17 cellular contexts compared by ENCODE assay signal in the genomic region with DNA sequence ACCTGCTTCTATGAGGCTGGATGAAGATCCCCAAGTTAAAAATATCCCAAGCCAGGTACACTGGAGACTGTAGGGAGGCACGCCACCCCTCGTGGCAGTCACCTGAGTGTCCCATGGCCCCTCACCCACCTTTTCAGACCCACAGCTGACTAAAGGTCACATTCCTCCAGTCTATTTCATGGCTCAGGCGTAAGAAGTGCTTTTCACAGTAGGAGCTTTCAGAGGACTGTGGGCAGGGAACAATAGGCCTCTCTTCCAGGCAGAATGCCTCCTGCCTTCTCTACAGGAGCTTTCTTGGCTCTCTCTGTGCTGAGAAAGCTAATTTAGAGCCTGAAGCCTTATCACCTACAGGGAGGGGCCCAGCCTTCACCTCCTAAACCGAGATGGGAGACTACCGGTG.
DNase-seq lines count a peak whose midpoint lies in the region; ATAC-seq and TF ChIP-seq lines count a peak whose summit lies in the region.
"Had no signal": no experiment of that assay in that cellular context is flagged by ENCODE, and none has a peak within 500 bp of the region (broad histone marks: within the 10 kb centered on the region; RNA-seq: fewer than 3 reads in every experiment).

No MANE protein-coding gene starts in this region.

- H3K4me1 ChIP-seq in iPS-18a (ENCODE audit: control insufficient read depth, low read depth, low read length) (peaks cover 17% of the 10 kb centered on the region), esophagus squamous epithelium (peaks cover 0 to 65% (median 20%) of the 10 kb centered on the region in 3 donors)

- intact Hi-C loops in esophagus squamous epithelium (cut with DNase I): no loop called here

- H3K4me3 Mint-ChIP-seq in WTC11: no peak overlapping the region
- H3K4me3 Mint-ChIP-seq: stimulated activated naive B cell treated with anti-CD40 and anti-IgM and Interleukin-4, amounts not matched to agents 10 μg/mL and 1 μg/mL and 100 μg/mL, for 72 hours; T-cell had no signal

- H3K27me3 Mint-ChIP-seq in WTC11 (ENCODE audit: low read depth): no peaks in the 10 kb centered on the region
- H3K27me3 Mint-ChIP-seq: stimulated activated naive B cell treated with anti-CD40 and anti-IgM and Interleukin-4, amounts not matched to agents 10 μg/mL and 1 μg/mL and 100 μg/mL, for 72 hours; T-cell had no signal

- ATAC-seq in WTC11: peak; percentile 69
- ATAC-seq: stimulated activated naive B cell treated with anti-CD40 and anti-IgM and Interleukin-4, amounts not matched to agents 10 μg/mL and 1 μg/mL and 100 μg/mL, for 72 hours; T-cell had no signal

- DNase-seq in H7 (peak; percentile 65), WTC11 (ENCODE audit: low spot score) (no peak), retinal pigment epithelial cell (ENCODE audit: low read depth) (peak; percentile 41), G401 (ENCODE audit: low spot score) (no peak), NCI-H1436 treated with DMSO at 0.1 percent for 48 hours (lab: John Stamatoyannopoulos, UW) (no peak), esophagus squamous epithelium (lab: John Stamatoyannopoulos, UW) (no peak), NCI-H1436 (lab: John Stamatoyannopoulos, UW) (no peak)
- DNase-seq: activated CD4-positive, alpha-beta T cell treated with anti-CD3 and anti-CD28 coated beads, Interleukin-2, amount 50 U/mL, for 1 hour; activated CD8-positive, alpha-beta memory T cell treated with anti-CD3 and anti-CD28 coated beads, Interleukin-2, amount 50 U/mL, for 48 hours; activated naive CD4-positive, alpha-beta T cell; COR-L47; NCI-H510A treated with DMSO at 0.1 percent for 48 hours; stimulated activated naive B cell treated with anti-CD40 and anti-IgM and Interleukin-4, amounts not matched to agents 10 μg/mL and 1 μg/mL and 100 μg/mL, for 72 hours; T-cell had no signal

- H3K36me3 Mint-ChIP-seq in WTC11: peaks cover 13% of the 10 kb centered on the region; the same call in 1 of the 2 replicates

- TF ChIP-seq CTCF in WTC11 (IDR thresholded peaks at IDR 0.05) (no peak), retinal pigment epithelial cell (conservative IDR thresholded peaks at IDR 0.05; ENCODE audit: low read depth, low read length) (no peak), esophagus squamous epithelium (IDR thresholded peaks at IDR 0.05) (no peak)

- no peaks in the 10 kb centered on the region for H3K36me3 ChIP-seq in H7 (replicated peaks; ENCODE audit: control insufficient read depth, insufficient read depth, low read length)
- peaks cover 3% of the 10 kb centered on the region for H3K36me3 ChIP-seq in iPS-18a (ENCODE audit: control insufficient read depth, low read depth, low read length)
- peaks cover 0 to 63% (median 0%) of the 10 kb centered on the region in 3 donors for H3K36me3 ChIP-seq in esophagus squamous epithelium

- CTCF ChIA-PET in WTC11 (lab: Charles Lee): interaction anchor here (0.6 to 4.0 kb wide), 2 partner anchors 8 to 252 kb away, joined by 3 to 18 read pairs; no protein-coding TSS in a partner anchor

- H3K27ac ChIP-seq in iPS-18a (ENCODE audit: low read length) (peak overlapping the region; percentile 17), esophagus squamous epithelium (no peak overlapping the region)
- H3K27ac ChIP-seq: KMS-11, tibial artery had no signal

- in situ Hi-C loops in G401 (cut with HindIII; ENCODE audit: low sequenced_read_pairs): no loop called here

- WGBS in esophagus squamous epithelium, 2 donors: 70 to 80% methylated on average over 1 to 5 of the region's 5 CpGs

- POLR2A ChIA-PET in WTC11 (lab: Charles Lee): no interaction called here

- H3K4me3 ChIP-seq in H7 (ENCODE audit: insufficient read depth, low read depth, low read length) (no peak overlapping the region), iPS-18a (ENCODE audit: low read length) (no peak overlapping the region), retinal pigment epithelial cell (ENCODE audit: low read length) (no peak overlapping the region), esophagus squamous epithelium (no peak overlapping the region)
- H3K4me3 ChIP-seq: tibial artery had no signal

- H3K9me3 ChIP-seq in iPS-18a (ENCODE audit: control insufficient read depth, low read depth, low read length) (no peaks in the 10 kb centered on the region), esophagus squamous epithelium (no peaks in the 10 kb centered on the region)
- H3K9me3 ChIP-seq: tibial artery had no signal

- peaks cover 11% of the 10 kb centered on the region for H3K4me1 Mint-ChIP-seq in WTC11
- H3K4me1 Mint-ChIP-seq: stimulated activated naive B cell treated with anti-CD40 and anti-IgM and Interleukin-4, amounts not matched to agents 10 μg/mL and 1 μg/mL and 100 μg/mL, for 72 hours had no signal

- peak overlapping the region; percentile 14; the same call in 1 of the 2 replicates for H3K27ac Mint-ChIP-seq in WTC11
- H3K27ac Mint-ChIP-seq: stimulated activated naive B cell treated with anti-CD40 and anti-IgM and Interleukin-4, amounts not matched to agents 10 μg/mL and 1 μg/mL and 100 μg/mL, for 72 hours; T-cell had no signal

- H3K27me3 ChIP-seq in H7 (ENCODE audit: control insufficient read depth, insufficient read depth, low read length) (no peaks in the 10 kb centered on the region), iPS-18a (ENCODE audit: control insufficient read depth, insufficient read depth, low read length) (no peaks in the 10 kb centered on the region), esophagus squamous epithelium (no peaks in the 10 kb centered on the region)
- H3K27me3 ChIP-seq: tibial artery had no signal

- H3K9me3 Mint-ChIP-seq in WTC11: no peaks in the 10 kb centered on the region
- H3K9me3 Mint-ChIP-seq: stimulated activated naive B cell treated with anti-CD40 and anti-IgM and Interleukin-4, amounts not matched to agents 10 μg/mL and 1 μg/mL and 100 μg/mL, for 72 hours; T-cell had no signal

- no peak for TF ChIP-seq POLR2A in esophagus squamous epithelium (IDR thresholded peaks at IDR 0.05)

- no peak overlapping the region for H3K9ac ChIP-seq in iPS-18a (ENCODE audit: low read length)
- H3K9ac ChIP-seq: KMS-11 had no signal

TF ChIP-seq in WTC11, 78 proteins besides CTCF, POLR2A, EP300 and RAD21 (continues in another document):
- TF ChIP-seq, protein P1, sequence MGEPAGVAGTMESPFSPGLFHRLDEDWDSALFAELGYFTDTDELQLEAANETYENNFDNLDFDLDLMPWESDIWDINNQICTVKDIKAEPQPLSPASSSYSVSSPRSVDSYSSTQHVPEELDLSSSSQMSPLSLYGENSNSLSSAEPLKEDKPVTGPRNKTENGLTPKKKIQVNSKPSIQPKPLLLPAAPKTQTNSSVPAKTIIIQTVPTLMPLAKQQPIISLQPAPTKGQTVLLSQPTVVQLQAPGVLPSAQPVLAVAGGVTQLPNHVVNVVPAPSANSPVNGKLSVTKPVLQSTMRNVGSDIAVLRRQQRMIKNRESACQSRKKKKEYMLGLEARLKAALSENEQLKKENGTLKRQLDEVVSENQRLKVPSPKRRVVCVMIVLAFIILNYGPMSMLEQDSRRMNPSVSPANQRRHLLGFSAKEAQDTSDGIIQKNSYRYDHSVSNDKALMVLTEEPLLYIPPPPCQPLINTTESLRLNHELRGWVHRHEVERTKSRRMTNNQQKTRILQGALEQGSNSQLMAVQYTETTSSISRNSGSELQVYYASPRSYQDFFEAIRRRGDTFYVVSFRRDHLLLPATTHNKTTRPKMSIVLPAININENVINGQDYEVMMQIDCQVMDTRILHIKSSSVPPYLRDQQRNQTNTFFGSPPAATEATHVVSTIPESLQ (CRISPR knock-in tag; IDR thresholded peaks at IDR 0.05): no peak
- no peak for TF ChIP-seq SP1 (CRISPR knock-in tag; conservative IDR thresholded peaks at IDR 0.05)
- TF ChIP-seq, protein P2, sequence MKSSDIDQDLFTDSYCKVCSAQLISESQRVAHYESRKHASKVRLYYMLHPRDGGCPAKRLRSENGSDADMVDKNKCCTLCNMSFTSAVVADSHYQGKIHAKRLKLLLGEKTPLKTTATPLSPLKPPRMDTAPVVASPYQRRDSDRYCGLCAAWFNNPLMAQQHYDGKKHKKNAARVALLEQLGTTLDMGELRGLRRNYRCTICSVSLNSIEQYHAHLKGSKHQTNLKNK (CRISPR knock-in tag; IDR thresholded peaks at IDR 0.05): no peak
- TF ChIP-seq MYBL2 (CRISPR knock-in tag; IDR thresholded peaks at IDR 0.05): no peak
- no peak for TF ChIP-seq MXD4 (CRISPR knock-in tag; IDR thresholded peaks at IDR 0.05; ENCODE audit: borderline replicate concordance)
- TF ChIP-seq, protein P3, sequence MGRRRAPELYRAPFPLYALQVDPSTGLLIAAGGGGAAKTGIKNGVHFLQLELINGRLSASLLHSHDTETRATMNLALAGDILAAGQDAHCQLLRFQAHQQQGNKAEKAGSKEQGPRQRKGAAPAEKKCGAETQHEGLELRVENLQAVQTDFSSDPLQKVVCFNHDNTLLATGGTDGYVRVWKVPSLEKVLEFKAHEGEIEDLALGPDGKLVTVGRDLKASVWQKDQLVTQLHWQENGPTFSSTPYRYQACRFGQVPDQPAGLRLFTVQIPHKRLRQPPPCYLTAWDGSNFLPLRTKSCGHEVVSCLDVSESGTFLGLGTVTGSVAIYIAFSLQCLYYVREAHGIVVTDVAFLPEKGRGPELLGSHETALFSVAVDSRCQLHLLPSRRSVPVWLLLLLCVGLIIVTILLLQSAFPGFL (CRISPR knock-in tag; IDR thresholded peaks at IDR 0.05; ENCODE audit: borderline replicate concordance): no peak
- no peak for TF ChIP-seq TEAD1 (CRISPR knock-in tag; IDR thresholded peaks at IDR 0.05)
- no peak for TF ChIP-seq ZNF263 (CRISPR knock-in tag; IDR thresholded peaks at IDR 0.05; ENCODE audit: low read depth)
- no peak for TF ChIP-seq TCF7 (CRISPR knock-in tag; IDR thresholded peaks at IDR 0.05; ENCODE audit: low read depth)
- no peak for TF ChIP-seq SMAD3 (CRISPR knock-in tag; IDR thresholded peaks at IDR 0.05; ENCODE audit: borderline replicate concordance)
- TF ChIP-seq ZNF138 (CRISPR knock-in tag; conservative IDR thresholded peaks at IDR 0.05): no peak
- TF ChIP-seq, protein P4, sequence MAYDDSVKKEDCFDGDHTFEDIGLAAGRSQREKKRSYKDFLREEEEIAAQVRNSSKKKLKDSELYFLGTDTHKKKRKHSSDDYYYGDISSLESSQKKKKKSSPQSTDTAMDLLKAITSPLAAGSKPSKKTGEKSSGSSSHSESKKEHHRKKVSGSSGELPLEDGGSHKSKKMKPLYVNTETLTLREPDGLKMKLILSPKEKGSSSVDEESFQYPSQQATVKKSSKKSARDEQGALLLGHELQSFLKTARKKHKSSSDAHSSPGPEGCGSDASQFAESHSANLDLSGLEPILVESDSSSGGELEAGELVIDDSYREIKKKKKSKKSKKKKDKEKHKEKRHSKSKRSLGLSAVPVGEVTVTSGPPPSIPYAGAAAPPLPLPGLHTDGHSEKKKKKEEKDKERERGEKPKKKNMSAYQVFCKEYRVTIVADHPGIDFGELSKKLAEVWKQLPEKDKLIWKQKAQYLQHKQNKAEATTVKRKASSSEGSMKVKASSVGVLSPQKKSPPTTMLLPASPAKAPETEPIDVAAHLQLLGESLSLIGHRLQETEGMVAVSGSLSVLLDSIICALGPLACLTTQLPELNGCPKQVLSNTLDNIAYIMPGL (CRISPR knock-in tag; IDR thresholded peaks at IDR 0.05): no peak
- TF ChIP-seq GTF2I (CRISPR knock-in tag; conservative IDR thresholded peaks at IDR 0.05): no peak
- no peak for TF ChIP-seq CREM (CRISPR knock-in tag; IDR thresholded peaks at IDR 0.05)
- TF ChIP-seq HMGA2 (CRISPR knock-in tag; IDR thresholded peaks at IDR 0.05): no peak

Comparison
In these comparisons a context has a peak if more than half of its experiments do, and no peak if none do; other contexts are left out.
1. DNase-seq: peak in H7 (single experiment) and retinal pigment epithelial cell (single experiment); none in WTC11 (single experiment), G401 (single experiment), NCI-H1436 treated with DMSO at 0.1 percent for 48 hours (single experiment), esophagus squamous epithelium (single experiment) and NCI-H1436 (single experiment).